1 cellular context compared by ENCODE assay signal in genomic region chr16:13919683-13920509, GRCh38.
TF ChIP-seq lines count a peak whose summit lies in the region.

Gene ERCC4, plus strand, starts transcription at chr16:13920154. Its CDS starts 12 bp downstream, at chr16:13920166.

TF ChIP-seq in K562, 482 proteins besides CTCF, POLR2A, EP300 and RAD21 (continued from another document and continues in another):
- TF ChIP-seq CTCFL (IDR thresholded peaks at IDR 0.05; ENCODE audit: borderline replicate concordance, insufficient read depth, low read depth, low read length, poor library complexity, severe bottlenecking) (peak; percentile 61), TFAP4 (CRISPR knock-in tag; IDR thresholded peaks at IDR 0.05; ENCODE audit: borderline replicate concordance) (peak; percentile 97), POLR2G (IDR thresholded peaks at IDR 0.05; ENCODE audit: low read depth, low read length) (peak; percentile 96), CREB5 (CRISPR knock-in tag; IDR thresholded peaks at IDR 0.05) (no peak), ASH1L (IDR thresholded peaks at IDR 0.05; ENCODE audit: borderline replicate concordance, low read depth, partially characterized antibody) (no peak), HDAC1 (IDR thresholded peaks at IDR 0.05) (peak in 1 of 2 experiments; percentile 93; a peak in 2 of 4 replicates), HDGF (IDR thresholded peaks at IDR 0.05) (no peak), HDAC6 (IDR thresholded peaks at IDR 0.05; ENCODE audit: low read depth, low read length) (no peak), ATF1 (CRISPR knock-in tag; IDR thresholded peaks at IDR 0.05) (no peak), ATF1 (tag; IDR thresholded peaks at IDR 0.05) (peak; percentile 43; the same call in 1 of the 2 replicates), SIN3B (IDR thresholded peaks at IDR 0.05; ENCODE audit: low read depth) (peak; percentile 79; the same call in 1 of the 2 replicates), TRIM25 (IDR thresholded peaks at IDR 0.05; ENCODE audit: borderline replicate concordance) (no peak), ILF3 (IDR thresholded peaks at IDR 0.05; ENCODE audit: borderline replicate concordance) (no peak), HNRNPH1 (optimal IDR thresholded peaks at IDR 0.05; ENCODE audit: low read depth, low read length) (no peak), ZBTB2 (IDR thresholded peaks at IDR 0.05) (no peak), KDM2B (CRISPR knock-in tag; IDR thresholded peaks at IDR 0.05) (no peak), NR2C1 (IDR thresholded peaks at IDR 0.05) (peak; percentile 98), NR2C1 (tag; IDR thresholded peaks at IDR 0.05) (peak; percentile 98), ZBTB33 (CRISPR knock-in tag; IDR thresholded peaks at IDR 0.05) (0 out of 2 replicates have a peak, but pooled peaks have one; percentile 13), PML (IDR thresholded peaks at IDR 0.05; ENCODE audit: low read length) (peak; percentile 60; the same call in 1 of the 2 replicates), NR2C2 (CRISPR knock-in tag; IDR thresholded peaks at IDR 0.05) (peak; percentile 99), NR2C2 (tag; IDR thresholded peaks at IDR 0.05) (peak; percentile 100), CREM (IDR thresholded peaks at IDR 0.05; ENCODE audit: low read depth) (peak; percentile 40; the same call in 1 of the 2 replicates), EHMT2 (IDR thresholded peaks at IDR 0.05) (peak; percentile 78; the same call in 1 of the 2 replicates), PCBP1 (IDR thresholded peaks at IDR 0.05; ENCODE audit: low read depth, low read length, poor library complexity, severe bottlenecking) (no peak), ZMIZ1 (IDR thresholded peaks at IDR 0.05; ENCODE audit: low read depth in 2 of 2, low read length in 2 of 2) (no peak), CBX1 (IDR thresholded peaks at IDR 0.05; ENCODE audit: low read depth) (0 out of 2 replicates have a peak, but pooled peaks have one; percentile 37), ARHGAP35 (IDR thresholded peaks at IDR 0.05; ENCODE audit: partially characterized antibody) (no peak), ELK1 (CRISPR knock-in tag; IDR thresholded peaks at IDR 0.05) (no peak), CBFA2T3 (IDR thresholded peaks at IDR 0.05) (no peak), RBFOX2 (IDR thresholded peaks at IDR 0.05; ENCODE audit: low read depth, low read length) (peak; percentile 93), ERF (CRISPR knock-in tag; IDR thresholded peaks at IDR 0.05) (0 out of 2 replicates have a peak, but pooled peaks have one; percentile 27), KAT2B (IDR thresholded peaks at IDR 0.05; ENCODE audit: low read depth, low read length) (no peak), MAFG (tag; conservative IDR thresholded peaks at IDR 0.05) (no peak), ID3 (CRISPR knock-in tag; IDR thresholded peaks at IDR 0.05) (no peak), ID3 (tag; IDR thresholded peaks at IDR 0.05) (peak; percentile 43; the same call in 1 of the 2 replicates), HBP1 (CRISPR knock-in tag; IDR thresholded peaks at IDR 0.05) (no peak), PHF8 (IDR thresholded peaks at IDR 0.05; ENCODE audit: borderline replicate concordance, low read length) (peak; percentile 96), ZNF3 (CRISPR knock-in tag; IDR thresholded peaks at IDR 0.05) (no peak)
